Comparison of ENCODE assay signal across 10 cellular contexts in genomic region chr3:143170676-143171075, GRCh38. TPM values are rescaled to one million over a fixed set of nuclear protein-coding genes. Genes with fewer than 3 reads are reported as not detected.
DNase-seq lines count a peak whose midpoint lies in the region; ATAC-seq and TF ChIP-seq lines count a peak whose summit lies in the region.
"Had no signal": no experiment of that assay in that cellular context is flagged by ENCODE, and none has a peak within 500 bp of the region (broad histone marks: within the 10 kb centered on the region; RNA-seq: fewer than 3 reads in every experiment).

No MANE protein-coding gene starts in this region.

- H3K36me3 Mint-ChIP-seq in activated naive CD8-positive, alpha-beta T cell treated with anti-CD3 and anti-CD28 coated beads, Interleukin-2, amount 50 U/mL, for 24 hours (ENCODE audit: low read depth) = peaks cover 19% of the 10 kb centered on the region

- H3K4me3 ChIP-seq in neutrophil (ENCODE audit: low read depth in 1 of 2, low read length in 1 of 2) (peak overlapping the region; percentile 3 to 27), gastroesophageal sphincter (no peak overlapping the region)
- H3K4me3 ChIP-seq: PC-9 had no signal

- no peak for DNase-seq in activated naive CD8-positive, alpha-beta T cell treated with anti-CD3 and anti-CD28 coated beads, Interleukin-2, amount 50 U/mL, for 24 hours
- DNase-seq in stimulated activated CD8-positive, alpha-beta memory T cell treated with anti-CD3 and anti-CD28 coated beads, Interleukin-4, amount 100 ng/mL, for 48 hours = no peak
- no peak for DNase-seq in activated gamma-delta T cell treated with Interleukin-2 at 50 U/mL for 16 hours
- DNase-seq: anterior cingulate cortex, PC-9 had no signal

- H3K9me3 ChIP-seq in neutrophil = no peaks in the 10 kb centered on the region
- peaks cover 0 to 16% (median 0%) of the 10 kb centered on the region in 3 donors for H3K9me3 ChIP-seq in gastroesophageal sphincter

- TF ChIP-seq CTCF in neutrophil (IDR thresholded peaks at IDR 0.05) = no peak
- TF ChIP-seq CTCF in gastroesophageal sphincter (IDR thresholded peaks at IDR 0.05) = no peak

- no peaks in the 10 kb centered on the region for H3K27me3 Mint-ChIP-seq in activated naive CD8-positive, alpha-beta T cell treated with anti-CD3 and anti-CD28 coated beads, Interleukin-2, amount 50 U/mL, for 24 hours

- H3K27ac ChIP-seq in neutrophil (peak overlapping the region; percentile 81), gastroesophageal sphincter (no peak overlapping the region)
- H3K27ac ChIP-seq: PC-9 had no signal

- H3K9me3 Mint-ChIP-seq in activated naive CD8-positive, alpha-beta T cell treated with anti-CD3 and anti-CD28 coated beads, Interleukin-2, amount 50 U/mL, for 24 hours = peaks cover 28% of the 10 kb centered on the region

- H3K27ac Mint-ChIP-seq in activated naive CD8-positive, alpha-beta T cell treated with anti-CD3 and anti-CD28 coated beads, Interleukin-2, amount 50 U/mL, for 24 hours = peak overlapping the region; percentile 86

- H3K4me1 ChIP-seq in neutrophil (ENCODE audit: control insufficient read depth in 1 of 2, insufficient read depth in 1 of 2, low read depth in 1 of 2, low read length in 1 of 2) (peaks cover 74 to 78% of the 10 kb centered on the region in 2 experiments), gastroesophageal sphincter (no peaks in the 10 kb centered on the region)

- H3K27me3 ChIP-seq in neutrophil (no peaks in the 10 kb centered on the region), gastroesophageal sphincter (no peaks in the 10 kb centered on the region)

- 8 to 20% methylated on average over 1 of the region's 1 CpG for WGBS in gastroesophageal sphincter (ENCODE audit: low coverage in 1 of 2), 2 donors

- TF ChIP-seq POLR2A in gastroesophageal sphincter (IDR thresholded peaks at IDR 0.05) = no peak

- H3K4me1 Mint-ChIP-seq in activated naive CD8-positive, alpha-beta T cell treated with anti-CD3 and anti-CD28 coated beads, Interleukin-2, amount 50 U/mL, for 24 hours = peaks cover 87% of the 10 kb centered on the region

- TF ChIP-seq EP300 in gastroesophageal sphincter (IDR thresholded peaks at IDR 0.05) = no peak

- peak overlapping the region; percentile 19 for H3K4me3 Mint-ChIP-seq in activated naive CD8-positive, alpha-beta T cell treated with anti-CD3 and anti-CD28 coated beads, Interleukin-2, amount 50 U/mL, for 24 hours

- ATAC-seq in GM19043 (IDR thresholded peaks at IDR 0.05; ENCODE audit: low read depth, unreplicated experiment) (peak; percentile 13), HG03378 (IDR thresholded peaks at IDR 0.05; ENCODE audit: unreplicated experiment) (peak; percentile 6), gastroesophageal sphincter (no peak), HG03097 (IDR thresholded peaks at IDR 0.05; ENCODE audit: low FRiP score, unreplicated experiment) (no peak)
- peak; percentile 21 for ATAC-seq in activated naive CD8-positive, alpha-beta T cell treated with anti-CD3 and anti-CD28 coated beads, Interleukin-2, amount 50 U/mL, for 24 hours

- H3K36me3 ChIP-seq in neutrophil (no peaks in the 10 kb centered on the region), gastroesophageal sphincter (no peaks in the 10 kb centered on the region)

RNA-seq across cellular contexts. Expression of gene CHST2, which starts 51.1 kb away (rescaled TPM):
- 1 to 10 TPM; 1.6 to 9.8 (median 5.1) TPM for total RNA-seq in gastroesophageal sphincter

Comparison
In these comparisons a context has a peak if more than half of its experiments do, and no peak if none do; other contexts are left out.
1. ATAC-seq: peak in GM19043 (single experiment), HG03378 (single experiment) and activated naive CD8-positive, alpha-beta T cell treated with anti-CD3 and anti-CD28 coated beads, Interleukin-2, amount 50 U/mL, for 24 hours (single experiment); none in gastroesophageal sphincter (single experiment) and HG03097 (single experiment).
2. H3K4me3 ChIP-seq: peak in neutrophil (2 of 2); none in gastroesophageal sphincter (0 of 2).